Comparison of ENCODE assay signal across 8 cellular contexts in the genomic region with DNA sequence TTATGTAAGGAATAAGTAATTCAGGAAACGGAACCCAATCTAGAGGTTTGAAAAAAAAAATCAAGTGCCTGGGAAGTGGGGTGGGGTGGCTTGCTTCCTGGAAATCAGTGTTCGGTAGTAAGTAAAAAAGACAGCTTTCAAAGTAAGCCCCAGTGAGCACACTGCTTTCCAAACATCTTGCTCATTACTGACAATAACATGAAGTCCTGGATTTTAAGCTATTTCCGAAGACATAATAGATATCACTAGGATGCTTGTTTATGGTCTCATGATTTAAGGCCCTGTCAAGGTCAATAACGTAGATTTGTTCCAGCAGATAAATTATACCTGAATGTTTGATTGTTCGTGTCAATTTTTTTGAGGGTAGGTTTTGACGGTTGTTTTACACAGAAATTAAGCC. TPM values are rescaled to one million over a fixed set of nuclear protein-coding genes. Genes with fewer than 3 reads are reported as not detected.
DNase-seq lines count a peak whose midpoint lies in the region; ATAC-seq and TF ChIP-seq lines count a peak whose summit lies in the region.

No MANE protein-coding gene starts in this region.

- H2AFZ ChIP-seq in ACC112 (ENCODE audit: low read length, unreplicated experiment) (peak overlapping the region; percentile 24), IMR-90 (replicated peaks; ENCODE audit: low read length, poor library complexity) (no peak overlapping the region)

- peak overlapping the region; percentile 84 to 99 for H4K8ac ChIP-seq in IMR-90 (ENCODE audit: low read depth in 2 of 2, low read length in 2 of 2)

- WGBS in IMR-90 (ENCODE audit: extremely low coverage in 2 of 2, insufficient read length in 1 of 2), 2 experiments = 0% methylated on average over 1 of the region's 6 CpGs; no CpG with 5 or more reads in 1 of the 2 experiments

- peak overlapping the region; percentile 98 for H3K9ac ChIP-seq in IMR-90 (ENCODE audit: low read depth, low read length)

- H3K79me2 ChIP-seq in ACC112 (ENCODE audit: control insufficient read depth, insufficient read depth, low read length, unreplicated experiment) = peaks cover 44% of the 10 kb centered on the region

- TF ChIP-seq POLR2A in IMR-90 (IDR thresholded peaks at IDR 0.05; ENCODE audit: low read depth, low read length) (no peak), breast epithelium (IDR thresholded peaks at IDR 0.05) (no peak)

- peak overlapping the region; percentile 96 for H2BK5ac ChIP-seq in IMR-90 (ENCODE audit: low read depth, low read length, poor library complexity, severe bottlenecking)

- ATAC-seq in IMR-90 (ENCODE audit: low read depth) (no peak), GM21381 (IDR thresholded peaks at IDR 0.05; ENCODE audit: unreplicated experiment) (no peak)

- peak overlapping the region; percentile 90 for H3K4me3 Mint-ChIP-seq in mesothelial cell of epicardium

- H3K4me2 ChIP-seq in IMR-90 (ENCODE audit: low read depth, low read length) = peak overlapping the region; percentile 92

- H3K27ac ChIP-seq in ACC112 (ENCODE audit: low read depth, low read length) = peak overlapping the region; percentile 95
- peak overlapping the region; percentile 98 for H3K27ac ChIP-seq in IMR-90 (ENCODE audit: insufficient read depth, low read length)
- H3K27ac ChIP-seq in breast epithelium = peak overlapping the region; percentile 88 to 94

- H3K27ac Mint-ChIP-seq in mesothelial cell of epicardium = no peak overlapping the region

- H3K23ac ChIP-seq in IMR-90 (ENCODE audit: low read depth, low read length) = peak overlapping the region; percentile 100

- peak overlapping the region; percentile 97 for H4K91ac ChIP-seq in IMR-90 (ENCODE audit: insufficient read depth, low read depth, low read length)

- peak overlapping the region; percentile 98 for H3K18ac ChIP-seq in IMR-90 (ENCODE audit: low read depth, low read length)

- H2BK15ac ChIP-seq in IMR-90 (ENCODE audit: low read depth, low read length) = peak overlapping the region; percentile 93

- H3K27me3 ChIP-seq in ACC112 (ENCODE audit: insufficient read depth, low read length) (no peaks in the 10 kb centered on the region), IMR-90 (ENCODE audit: control insufficient read depth, insufficient read depth, low read length) (no peaks in the 10 kb centered on the region), breast epithelium (no peaks in the 10 kb centered on the region)

- no peaks in the 10 kb centered on the region for H3K36me3 Mint-ChIP-seq in mesothelial cell of epicardium

- in situ Hi-C loops in IMR-90 (cut with MboI; ENCODE audit: low sequenced_read_pairs) = no loop called here

- H4K20me1 ChIP-seq in IMR-90 (ENCODE audit: insufficient read depth, low read length) = no peaks in the 10 kb centered on the region; the same call in 1 of the 2 replicates

- no peaks in the 10 kb centered on the region for H3K9me3 Mint-ChIP-seq in mesothelial cell of epicardium

- dilution Hi-C loops in IMR-90 (cut with HindIII; ENCODE audit: low sequenced_read_pairs, unreplicated experiment) = no loop called here

- no peak for DNase-seq in IMR-90
- no peak for DNase-seq in breast epithelium (ENCODE audit: low spot score in 2 of 2)
- DNase-seq in mesothelial cell of epicardium (ENCODE audit: low spot score in 2 of 2, unreplicated experiment in 2 of 2) = no peak
- DNase-seq in DMS79 (lab: John Stamatoyannopoulos, UW) = no peak
- no peak for DNase-seq in activated CD4-positive, alpha-beta T cell treated with anti-CD3 and anti-CD28 coated beads for 4 hours
- DNase-seq in hepatic stellate cell (ENCODE audit: low spot score) = no peak

- peaks cover 29% of the 10 kb centered on the region for H3K27me3 Mint-ChIP-seq in mesothelial cell of epicardium (ENCODE audit: low read depth)

- H2BK20ac ChIP-seq in IMR-90 (ENCODE audit: low read depth, low read length) = peak overlapping the region; percentile 98

- H3K14ac ChIP-seq in IMR-90 (replicated peaks; ENCODE audit: low read depth, low read length) = peak overlapping the region; percentile 99

- peak overlapping the region; percentile 99 for H3K4ac ChIP-seq in IMR-90 (ENCODE audit: low read depth, low read length)

- TF ChIP-seq RAD21 in IMR-90 (IDR thresholded peaks at IDR 0.05; ENCODE audit: low read length) = no peak

- no peak overlapping the region for H2AK9ac ChIP-seq in IMR-90 (replicated peaks; ENCODE audit: low read depth, low read length, poor library complexity)

- H3K9me1 ChIP-seq in IMR-90 (ENCODE audit: insufficient read depth, low read length) = peaks cover 9% of the 10 kb centered on the region; the same call in 1 of the 2 replicates

- BruUV-seq in IMR-90 (replicated peaks; lab: Mats Ljungman, UMichigan) = TSS peak; percentile 24

- CTCF ChIA-PET in IMR-90 (lab: Yijun Ruan, JAX) = interaction anchor here (0.7 to 1.2 kb wide), 5 partner anchors 28 to 235 kb away, joined by 3 to 4 read pairs (median 3); no protein-coding TSS in a partner anchor

- peaks cover 28% of the 10 kb centered on the region for H3K4me1 Mint-ChIP-seq in mesothelial cell of epicardium

- peak overlapping the region; percentile 99 for H3K56ac ChIP-seq in IMR-90 (ENCODE audit: extremely low read depth, insufficient read depth, low read length)

- intact Hi-C loops in IMR-90 (cut with micrococcal nuclease) (loop anchor here (2.0 kb wide), 1 partner anchor 45 kb away; no protein-coding TSS in a partner anchor), breast epithelium (cut with DNase I; ENCODE audit: low total_unique reads) (no loop called here)

- H3K4me3 ChIP-seq in ACC112 (ENCODE audit: low read depth, low read length) = peak overlapping the region; percentile 81
- peak overlapping the region; percentile 90 for H3K4me3 ChIP-seq in IMR-90 (ENCODE audit: insufficient read depth, low read depth, low read length)
- peak overlapping the region; percentile 72 to 95 (median 73) for H3K4me3 ChIP-seq in breast epithelium

- H2AK5ac ChIP-seq in IMR-90 (ENCODE audit: low read depth, low read length) = peak overlapping the region; percentile 31; the same call in 1 of the 2 replicates

- H2BK120ac ChIP-seq in IMR-90 (ENCODE audit: low read depth, low read length) = peak overlapping the region; percentile 99

- peak overlapping the region; percentile 90; the same call in 1 of the 2 replicates for H4K5ac ChIP-seq in IMR-90 (ENCODE audit: low read depth, low read length)

- H3K9me3 ChIP-seq in IMR-90 (ENCODE audit: control insufficient read depth, insufficient read depth, low read length) = no peaks in the 10 kb centered on the region
- H3K9me3 ChIP-seq in breast epithelium = no peaks in the 10 kb centered on the region

- TF ChIP-seq CTCF in IMR-90 (conservative IDR thresholded peaks at IDR 0.05; ENCODE audit: low read depth, low read length) = no peak
- TF ChIP-seq CTCF in breast epithelium (IDR thresholded peaks at IDR 0.05) = no peak
- TF ChIP-seq CTCF in mesothelial cell of epicardium (IDR thresholded peaks at IDR 0.05; ENCODE audit: unreplicated experiment) = no peak

- POLR2A ChIA-PET in IMR-90 (lab: Charles Lee; ENCODE audit: unreplicated experiment) = interaction anchor here (0.6 to 0.9 kb wide), 3 partner anchors 24 to 51 kb away, joined by 3 to 4 read pairs (median 4); no protein-coding TSS in a partner anchor

- peaks cover 4% of the 10 kb centered on the region; the same call in 1 of the 2 replicates for H3K36me3 ChIP-seq in ACC112 (ENCODE audit: insufficient read depth, low read length)
- no peaks in the 10 kb centered on the region; the same call in 1 of the 2 replicates for H3K36me3 ChIP-seq in IMR-90 (ENCODE audit: control insufficient read depth, insufficient read depth, low read length)
- H3K36me3 ChIP-seq in breast epithelium = no peaks in the 10 kb centered on the region

- H3K4me1 ChIP-seq in ACC112 (ENCODE audit: control insufficient read depth, insufficient read depth, low read length, unreplicated experiment) (peaks cover 38% of the 10 kb centered on the region), IMR-90 (ENCODE audit: control insufficient read depth, insufficient read depth, low read length) (peaks cover 16% of the 10 kb centered on the region), breast epithelium (peaks cover 0 to 3% of the 10 kb centered on the region in 2 donors)

- peaks cover 10 to 45% of the 10 kb centered on the region in 2 experiments for H3K79me1 ChIP-seq in IMR-90 (ENCODE audit: low read depth in 1 of 2, low read length in 2 of 2)

TF ChIP-seq in IMR-90, 13 proteins besides CTCF, POLR2A, EP300 and RAD21 (continues in another document):
- TF ChIP-seq, protein P1, sequence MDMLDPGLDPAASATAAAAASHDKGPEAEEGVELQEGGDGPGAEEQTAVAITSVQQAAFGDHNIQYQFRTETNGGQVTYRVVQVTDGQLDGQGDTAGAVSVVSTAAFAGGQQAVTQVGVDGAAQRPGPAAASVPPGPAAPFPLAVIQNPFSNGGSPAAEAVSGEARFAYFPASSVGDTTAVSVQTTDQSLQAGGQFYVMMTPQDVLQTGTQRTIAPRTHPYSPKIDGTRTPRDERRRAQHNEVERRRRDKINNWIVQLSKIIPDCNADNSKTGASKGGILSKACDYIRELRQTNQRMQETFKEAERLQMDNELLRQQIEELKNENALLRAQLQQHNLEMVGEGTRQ (IDR thresholded peaks at IDR 0.05; ENCODE audit: low read depth, low read length) = no peak
- TF ChIP-seq CEBPB (IDR thresholded peaks at IDR 0.05; ENCODE audit: low read depth, low read length) = no peak
- TF ChIP-seq CHD1 (IDR thresholded peaks at IDR 0.05; ENCODE audit: low read depth, low read length) = no peak
- no peak for TF ChIP-seq MAZ (IDR thresholded peaks at IDR 0.05; ENCODE audit: borderline replicate concordance, low read depth, low read length)
- no peak for TF ChIP-seq BHLHE40 (IDR thresholded peaks at IDR 0.05; ENCODE audit: low read depth, low read length)
- TF ChIP-seq FOS (IDR thresholded peaks at IDR 0.05; ENCODE audit: low read depth, low read length) = no peak
- TF ChIP-seq RFX5 (IDR thresholded peaks at IDR 0.05; ENCODE audit: low read depth, low read length) = no peak
- no peak for TF ChIP-seq NFE2L2 (IDR thresholded peaks at IDR 0.05; ENCODE audit: low read depth, low read length)
- TF ChIP-seq MXI1 (IDR thresholded peaks at IDR 0.05; ENCODE audit: borderline replicate concordance, low read depth, low read length) = no peak
- no peak for TF ChIP-seq MAFK (IDR thresholded peaks at IDR 0.05; ENCODE audit: low read depth, low read length)

RNA-seq across cellular contexts. Expression of gene STAMBPL1, which starts 1.3 kb away (rescaled TPM):
- total RNA-seq in IMR-90 (2012; rRNA removed) (28.1 and 32.8 TPM in 2 replicates), breast epithelium (10 to 100 TPM; 17.1 to 21.0 (median 17.9) TPM), mesothelial cell of epicardium (2.8 to 3.8 TPM (median 3.6 TPM) in 3 replicates)
- polyA plus RNA-seq in IMR-90 (2012; rRNA removed) = 26.8 and 30.6 TPM in 2 replicates
- polyA plus RNA-seq in IMR-90 (2012; cell fraction: cytosol; rRNA removed) = 10.8 and 17.7 TPM in 2 replicates
- polyA plus RNA-seq in IMR-90 (2012; cell fraction: nucleus; rRNA removed; ENCODE audit: low replicate concordance) = 41.6 and 41.8 TPM in 2 replicates

RNA-seq across cellular contexts. Expression of gene ANKRD22, which starts 29.7 kb away (rescaled TPM):
- not detected in 2 replicates for total RNA-seq in IMR-90 (2012; rRNA removed)
- not detected in 2 replicates for polyA plus RNA-seq in IMR-90 (2012; rRNA removed)
- polyA plus RNA-seq in IMR-90 (2012; cell fraction: cytosol; rRNA removed) = not detected in 2 replicates
- polyA plus RNA-seq in IMR-90 (2012; cell fraction: nucleus; rRNA removed; ENCODE audit: low replicate concordance) = not detected in 2 replicates
- total RNA-seq in breast epithelium = 1 to 10 TPM in 1 of 3 donors, under 1 TPM in 1, not detected in 1; 0.59 to 1.6 TPM
- total RNA-seq in mesothelial cell of epicardium = 0.63 to 0.91 TPM (median 0.72 TPM) in 3 replicates
